ENCODE assay signal across 8 cellular contexts in the genomic region with DNA sequence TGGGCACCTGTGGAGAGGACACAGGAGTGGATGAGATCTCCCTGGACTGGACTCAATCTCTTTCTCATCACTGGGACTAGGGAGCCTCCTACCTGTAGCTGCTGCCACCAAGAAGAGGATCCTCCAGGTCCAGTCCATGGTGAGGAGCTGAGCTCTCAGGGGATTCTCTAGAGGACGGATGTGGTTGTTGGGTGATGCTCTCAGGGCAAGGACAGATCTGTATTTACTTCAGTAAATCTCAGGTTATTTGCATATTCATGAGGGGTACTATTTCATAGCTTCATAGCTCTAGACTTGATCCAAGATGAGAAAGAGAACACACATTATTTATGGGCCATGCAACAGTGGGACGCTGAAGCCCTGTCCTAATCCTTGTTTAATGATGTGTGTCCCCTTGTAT.
A peak's percentile ranks its signal among the peaks of the same experiment; 100 is the strongest.
DNase-seq lines count a peak whose midpoint lies in the region; ATAC-seq lines count a peak whose summit lies in the region.
"Not testable (repeated sequence)": the region's sequence is repeated elsewhere in the genome, so short reads cannot be mapped to it uniquely, and the experiment has no call there.

No MANE protein-coding gene starts in this region.

- not testable (repeated sequence) for H3K27me3 Mint-ChIP-seq in activated naive CD8-positive, alpha-beta T cell treated with anti-CD3 and anti-CD28 coated beads, Interleukin-2, amount 50 U/mL, for 24 hours; stimulated activated naive CD8-positive, alpha-beta T cell treated with anti-CD3 and anti-CD28 coated beads, Interleukin-15, amount 100 ng/mL, for 72 hours

- ATAC-seq in GM18517 (IDR thresholded peaks at IDR 0.05; ENCODE audit: unreplicated experiment) (peak; percentile 83), GM19372 (IDR thresholded peaks at IDR 0.05; ENCODE audit: low read depth, unreplicated experiment) (peak; percentile 69), GM21529 (IDR thresholded peaks at IDR 0.05; ENCODE audit: unreplicated experiment) (peak; percentile 73), HG02852 (IDR thresholded peaks at IDR 0.05; ENCODE audit: unreplicated experiment) (peak; percentile 71), HG03108 (IDR thresholded peaks at IDR 0.05; ENCODE audit: unreplicated experiment) (peak; percentile 76), HG03558 (IDR thresholded peaks at IDR 0.05; ENCODE audit: extremely low read depth, unreplicated experiment) (peak; percentile 58)
- peak; percentile 67 for ATAC-seq in activated naive CD8-positive, alpha-beta T cell treated with anti-CD3 and anti-CD28 coated beads, Interleukin-2, amount 50 U/mL, for 24 hours
- peak; percentile 84 for ATAC-seq in stimulated activated naive CD8-positive, alpha-beta T cell treated with anti-CD3 and anti-CD28 coated beads, Interleukin-15, amount 100 ng/mL, for 72 hours

- not testable (repeated sequence) for H3K4me3 Mint-ChIP-seq in activated naive CD8-positive, alpha-beta T cell treated with anti-CD3 and anti-CD28 coated beads, Interleukin-2, amount 50 U/mL, for 24 hours; stimulated activated naive CD8-positive, alpha-beta T cell treated with anti-CD3 and anti-CD28 coated beads, Interleukin-15, amount 100 ng/mL, for 72 hours

- H3K36me3 Mint-ChIP-seq in activated naive CD8-positive, alpha-beta T cell treated with anti-CD3 and anti-CD28 coated beads, Interleukin-2, amount 50 U/mL, for 24 hours (ENCODE audit: low read depth) = not testable (repeated sequence)

- H3K9me3 Mint-ChIP-seq in activated naive CD8-positive, alpha-beta T cell treated with anti-CD3 and anti-CD28 coated beads, Interleukin-2, amount 50 U/mL, for 24 hours; stimulated activated naive CD8-positive, alpha-beta T cell treated with anti-CD3 and anti-CD28 coated beads, Interleukin-15, amount 100 ng/mL, for 72 hours: not testable (repeated sequence)

- not testable (repeated sequence) for H3K27ac Mint-ChIP-seq in activated naive CD8-positive, alpha-beta T cell treated with anti-CD3 and anti-CD28 coated beads, Interleukin-2, amount 50 U/mL, for 24 hours; stimulated activated naive CD8-positive, alpha-beta T cell treated with anti-CD3 and anti-CD28 coated beads, Interleukin-15, amount 100 ng/mL, for 72 hours

- not testable (repeated sequence) for H3K4me1 Mint-ChIP-seq in activated naive CD8-positive, alpha-beta T cell treated with anti-CD3 and anti-CD28 coated beads, Interleukin-2, amount 50 U/mL, for 24 hours; stimulated activated naive CD8-positive, alpha-beta T cell treated with anti-CD3 and anti-CD28 coated beads, Interleukin-15, amount 100 ng/mL, for 72 hours

- DNase-seq in activated naive CD8-positive, alpha-beta T cell treated with anti-CD3 and anti-CD28 coated beads, Interleukin-2, amount 50 U/mL, for 24 hours; stimulated activated naive CD8-positive, alpha-beta T cell treated with anti-CD3 and anti-CD28 coated beads, Interleukin-15, amount 100 ng/mL, for 72 hours: not testable (repeated sequence)
